Comparison of ENCODE assay signal across 8 cellular contexts in genomic region chr11:74388678-74389327, GRCh38. TPM values are rescaled to one million over a fixed set of nuclear protein-coding genes. Genes with fewer than 3 reads are reported as not detected.
A peak's percentile ranks its signal among the peaks of the same experiment; 100 is the strongest.
DNase-seq lines count a peak whose midpoint lies in the region; ATAC-seq and TF ChIP-seq lines count a peak whose summit lies in the region.

No MANE protein-coding gene starts in this region.

- H3K36me3 ChIP-seq in MG63: no peaks in the 10 kb centered on the region
- H3K36me3 ChIP-seq in SU-DHL-6 (ENCODE audit: low read length): no peaks in the 10 kb centered on the region
- H3K36me3 ChIP-seq in gastrocnemius medialis: no peaks in the 10 kb centered on the region

- H3K79me2 ChIP-seq in SU-DHL-6 (ENCODE audit: insufficient read depth, low read length): no peaks in the 10 kb centered on the region

- H3K27ac ChIP-seq in SU-DHL-6 (ENCODE audit: low read depth, low read length): no peak overlapping the region
- H3K27ac ChIP-seq in right cardiac atrium (ENCODE audit: low read length): no peak overlapping the region
- H3K27ac ChIP-seq in gastrocnemius medialis: no peak overlapping the region

- in situ Hi-C loops in gastrocnemius medialis (cut with MboI; ENCODE audit: low sequenced_read_pairs in 4 of 4): loop anchor here in 1 of 4 donors (5.0 to 10.0 kb wide), 2 partner anchors 132 to 186 kb away; no protein-coding TSS in a partner anchor

- H3K36me3 Mint-ChIP-seq in activated naive CD8-positive, alpha-beta T cell treated with anti-CD3 and anti-CD28 coated beads, Interleukin-2, amount 10 ng/mL, durations not matched to agents 7 days and 5 days: no peaks in the 10 kb centered on the region

- POLR2A ChIA-PET in GM10248 (lab: Yijun Ruan, JAX): no interaction called here
- POLR2A ChIA-PET in activated naive CD8-positive, alpha-beta T cell treated with anti-CD3 and anti-CD28 coated beads, Interleukin-2, amount 10 ng/mL, durations not matched to agents 7 days and 5 days (lab: Charles Lee): interaction anchor here (1.0 to 1.3 kb wide), 3 partner anchors 10 to 61 kb away, joined by 3 to 4 read pairs (median 3); partner anchors contain the start of gene PGM2L1

- H3K4me3 ChIP-seq in MG63 (no peak overlapping the region), SU-DHL-6 (ENCODE audit: insufficient read depth, low read length, poor library complexity, severe bottlenecking) (no peak overlapping the region), right cardiac atrium (ENCODE audit: low read length) (no peak overlapping the region), gastrocnemius medialis (no peak overlapping the region)

- H3K9me3 ChIP-seq in MG63 (no peaks in the 10 kb centered on the region), SU-DHL-6 (ENCODE audit: insufficient read depth, low read length) (no peaks in the 10 kb centered on the region), right cardiac atrium (ENCODE audit: control insufficient read depth, low read length) (no peaks in the 10 kb centered on the region), gastrocnemius medialis (no peaks in the 10 kb centered on the region)

- H3K4me2 ChIP-seq in SU-DHL-6 (ENCODE audit: low read depth, low read length, poor library complexity, severe bottlenecking): no peak overlapping the region

- peaks cover 10% of the 10 kb centered on the region for H3K4me1 Mint-ChIP-seq in activated naive CD8-positive, alpha-beta T cell treated with anti-CD3 and anti-CD28 coated beads, Interleukin-2, amount 10 ng/mL, durations not matched to agents 7 days and 5 days

- no peaks in the 10 kb centered on the region for H3K27me3 Mint-ChIP-seq in activated naive CD8-positive, alpha-beta T cell treated with anti-CD3 and anti-CD28 coated beads, Interleukin-2, amount 10 ng/mL, durations not matched to agents 7 days and 5 days

- DNase-seq in GM10248 (ENCODE audit: extremely low spot score) (peak; percentile 50), MG63 (peak; percentile 12), right cardiac atrium (peak in 1 of 3 donors; percentile 29), gastrocnemius medialis (peak; percentile 32 to 41)
- DNase-seq in activated naive CD8-positive, alpha-beta T cell treated with anti-CD3 and anti-CD28 coated beads, Interleukin-2, amount 10 ng/mL, durations not matched to agents 7 days and 5 days: no peak

- no peak overlapping the region for H3K9ac ChIP-seq in SU-DHL-6 (ENCODE audit: low read length)

- no peak for TF ChIP-seq POLR2A in gastrocnemius medialis (IDR thresholded peaks at IDR 0.05)

- H3K27me3 ChIP-seq in MG63: peaks cover 3% of the 10 kb centered on the region
- H3K27me3 ChIP-seq in SU-DHL-6 (ENCODE audit: low read length): no peaks in the 10 kb centered on the region
- H3K27me3 ChIP-seq in right cardiac atrium (ENCODE audit: control insufficient read depth, insufficient read depth): no peaks in the 10 kb centered on the region
- H3K27me3 ChIP-seq in gastrocnemius medialis: no peaks in the 10 kb centered on the region

- 3% methylated on average over 2 of the region's 2 CpGs for whole genome bisulfite sequencing in right cardiac atrium

- CTCF ChIA-PET in GM10248 (lab: Yijun Ruan, JAX): interaction anchor here (0.7 to 8.0 kb wide), 19 partner anchors 8 to 396 kb away, joined by 3 to 136 read pairs (median 6); partner anchors contain the start of gene PGM2L1

- no peaks in the 10 kb centered on the region for H3K4me1 ChIP-seq in right cardiac atrium (ENCODE audit: control insufficient read depth, insufficient read depth, low read length)
- H3K4me1 ChIP-seq in gastrocnemius medialis: no peaks in the 10 kb centered on the region

- no peak overlapping the region for H3K27ac Mint-ChIP-seq in activated naive CD8-positive, alpha-beta T cell treated with anti-CD3 and anti-CD28 coated beads, Interleukin-2, amount 10 ng/mL, durations not matched to agents 7 days and 5 days

- no peaks in the 10 kb centered on the region for H3F3A ChIP-seq in SU-DHL-6 (ENCODE audit: insufficient read depth)

- intact Hi-C loops in right cardiac atrium (cut with DNase I) (loop anchor here in 3 of 4 donors (2.0 to 5.0 kb wide), 2 partner anchors 58 to 60 kb away; no protein-coding TSS in a partner anchor), gastrocnemius medialis (cut with DNase I; ENCODE audit: low total_unique reads) (loop anchor here (1.0 kb wide), 1 partner anchor 60 kb away; no protein-coding TSS in a partner anchor)

- H4K20me1 ChIP-seq in SU-DHL-6 (ENCODE audit: low read depth, low read length): no peaks in the 10 kb centered on the region

- H3K9me2 ChIP-seq in SU-DHL-6 (replicated peaks; ENCODE audit: insufficient read depth, low read length): no peaks in the 10 kb centered on the region

- no peak overlapping the region for H2AFZ ChIP-seq in SU-DHL-6 (ENCODE audit: low read depth, low read length, severe bottlenecking)

- peak; percentile 80 for ATAC-seq in activated naive CD8-positive, alpha-beta T cell treated with anti-CD3 and anti-CD28 coated beads, Interleukin-2, amount 10 ng/mL, durations not matched to agents 7 days and 5 days (ENCODE audit: low read depth)
- ATAC-seq in right cardiac atrium: peak; percentile 72 to 78
- ATAC-seq in gastrocnemius medialis: peak; percentile 76 to 91
- ATAC-seq in GM21825 (IDR thresholded peaks at IDR 0.05; ENCODE audit: unreplicated experiment): no peak
- ATAC-seq in HG03280 (IDR thresholded peaks at IDR 0.05; ENCODE audit: unreplicated experiment): no peak

- H3K9me3 Mint-ChIP-seq in activated naive CD8-positive, alpha-beta T cell treated with anti-CD3 and anti-CD28 coated beads, Interleukin-2, amount 10 ng/mL, durations not matched to agents 7 days and 5 days: no peaks in the 10 kb centered on the region

- TF ChIP-seq CTCF in GM10248 (IDR thresholded peaks at IDR 0.05; ENCODE audit: control extremely low read depth, extremely low read depth, low read depth, missing control alignments): peak; percentile 80
- peak; percentile 81 for TF ChIP-seq CTCF in SU-DHL-6 (IDR thresholded peaks at IDR 0.05; ENCODE audit: insufficient read depth, low read length, poor library complexity, severe bottlenecking)
- peak; percentile 60 to 79 (median 70) for TF ChIP-seq CTCF in gastrocnemius medialis (IDR thresholded peaks at IDR 0.05 in 4 of 5, conservative IDR thresholded peaks at IDR 0.05 in 1 of 5)

- no peak overlapping the region for H3K4me3 Mint-ChIP-seq in activated naive CD8-positive, alpha-beta T cell treated with anti-CD3 and anti-CD28 coated beads, Interleukin-2, amount 10 ng/mL, durations not matched to agents 7 days and 5 days

RNA-seq across cellular contexts. Expression of gene PGM2L1, which starts 9.4 kb away (rescaled TPM):
- total RNA-seq in MG63 (2014; rRNA removed; shearing (Covaris generic); ENCODE audit: low replicate concordance): 0.39 and 0.92 TPM in 2 replicates
- 10 to 100 TPM in 1 of 2 experiments, 1 to 10 TPM in 1; 8.6 to 10.5 TPM for total RNA-seq in activated naive CD8-positive, alpha-beta T cell treated with anti-CD3 and anti-CD28 coated beads, Interleukin-2, amount 10 ng/mL, durations not matched to agents 7 days and 5 days
- total RNA-seq in right cardiac atrium: 1 to 10 TPM; 1.9 to 3.0 (median 2.6) TPM
- polyA plus RNA-seq in right cardiac atrium: 0.84 TPM
- total RNA-seq in gastrocnemius medialis: 1 to 10 TPM; 3.7 to 9.7 (median 7.9) TPM

Comparison
In these comparisons a context has a peak if more than half of its experiments do, and no peak if none do; other contexts are left out.
1. ATAC-seq: peak in activated naive CD8-positive, alpha-beta T cell treated with anti-CD3 and anti-CD28 coated beads, Interleukin-2, amount 10 ng/mL, durations not matched to agents 7 days and 5 days (single experiment), right cardiac atrium (2 of 2) and gastrocnemius medialis (2 of 2); none in GM21825 (single experiment) and HG03280 (single experiment).
2. Peak in every context shown above with its lines, with median percentiles within 50 percentile points of each other: CTCF ChIP-seq.